In genomic region chr4:173651651-173652282, GRCh38 we compare ENCODE assay signal across 20 cellular contexts.
"Had no signal": no experiment of that assay in that cellular context is flagged by ENCODE, and none has a peak within 500 bp of the region (broad histone marks: within the 10 kb centered on the region; RNA-seq: fewer than 3 reads in every experiment).

No MANE protein-coding gene starts in this region.

- H3K27me3 ChIP-seq: neural progenitor cell, upper lobe of right lung had no signal

- H3K4me1 ChIP-seq: neural progenitor cell, upper lobe of right lung had no signal

- H3K27ac ChIP-seq: neural progenitor cell, upper lobe of right lung, WERI-Rb-1 had no signal

- H3K4me1 Mint-ChIP-seq: activated CD4-positive, alpha-beta T cell treated with anti-CD3 and anti-CD28 coated beads, Interleukin-2, amount 10 ng/mL, durations not matched to agents 7 days and 5 days; brain; naive thymus-derived CD8-positive, alpha-beta T cell; neural progenitor cell had no signal

- H3K36me3 ChIP-seq: neural progenitor cell, upper lobe of right lung, WERI-Rb-1 had no signal

- H3K4me3 ChIP-seq: lung, neural progenitor cell, upper lobe of right lung had no signal

- H3K27me3 Mint-ChIP-seq: activated CD4-positive, alpha-beta T cell treated with anti-CD3 and anti-CD28 coated beads, Interleukin-2, amount 10 ng/mL, durations not matched to agents 7 days and 5 days; brain had no signal

- H3K4me3 Mint-ChIP-seq: activated CD4-positive, alpha-beta T cell treated with anti-CD3 and anti-CD28 coated beads, Interleukin-2, amount 10 ng/mL, durations not matched to agents 7 days and 5 days; activated CD8-positive, alpha-beta T cell treated with anti-CD3 and anti-CD28 coated beads, Interleukin-2, amount 10 ng/mL, durations not matched to agents 7 days and 5 days; brain; naive thymus-derived CD8-positive, alpha-beta T cell; neural progenitor cell had no signal

- ATAC-seq: activated CD8-positive, alpha-beta T cell treated with anti-CD3 and anti-CD28 coated beads, Interleukin-2, amount 10 ng/mL, durations not matched to agents 7 days and 5 days; activated naive CD4-positive, alpha-beta T cell treated with anti-CD3 and anti-CD28 coated beads, Interleukin-2, amount 50 U/mL, for 72 hours; left lobe of liver; naive thymus-derived CD8-positive, alpha-beta T cell; upper lobe of right lung had no signal

- DNase-seq: activated CD4-positive, alpha-beta T cell treated with anti-CD3 and anti-CD28 coated beads, Interleukin-2, amount 10 ng/mL, durations not matched to agents 7 days and 5 days; activated CD4-positive, CD25-positive, alpha-beta regulatory T cell treated with anti-CD3 and anti-CD28 coated beads, Interleukin-2, amount 50 U/mL, for 72 hours; activated CD8-positive, alpha-beta T cell treated with anti-CD3 and anti-CD28 coated beads, Interleukin-2, amount 10 ng/mL, durations not matched to agents 7 days and 5 days; activated gamma-delta T cell treated with Interleukin-2 at 50 U/mL for 16 hours; activated T-cell treated with anti-CD3 and anti-CD28 coated beads, Interleukin-2, amount 50 U/mL, for 1 hour; aorta; central memory CD4-positive, alpha-beta T cell; effector memory CD4-positive, alpha-beta T cell; naive thymus-derived CD8-positive, alpha-beta T cell; retina; stimulated activated CD4-positive, alpha-beta T cell treated with anti-CD3 and anti-CD28 coated beads, Interleukin-4, amount 100 ng/mL, for 24 hours; stimulated activated naive CD4-positive, alpha-beta T cell treated with Interleukin-2 at 50 U/mL for 16 hours; T-helper 1 cell; upper lobe of right lung; WERI-Rb-1 had no signal

- H3K27ac Mint-ChIP-seq: activated CD4-positive, alpha-beta T cell treated with anti-CD3 and anti-CD28 coated beads, Interleukin-2, amount 10 ng/mL, durations not matched to agents 7 days and 5 days; activated CD8-positive, alpha-beta T cell treated with anti-CD3 and anti-CD28 coated beads, Interleukin-2, amount 10 ng/mL, durations not matched to agents 7 days and 5 days; activated naive CD4-positive, alpha-beta T cell treated with anti-CD3 and anti-CD28 coated beads, Interleukin-2, amount 50 U/mL, for 72 hours; brain; naive thymus-derived CD8-positive, alpha-beta T cell; neural progenitor cell had no signal

- H3K36me3 Mint-ChIP-seq: activated naive CD4-positive, alpha-beta T cell treated with anti-CD3 and anti-CD28 coated beads, Interleukin-2, amount 50 U/mL, for 72 hours; brain; naive thymus-derived CD8-positive, alpha-beta T cell; neural progenitor cell had no signal

- H3K9me3 Mint-ChIP-seq: activated CD4-positive, alpha-beta T cell treated with anti-CD3 and anti-CD28 coated beads, Interleukin-2, amount 10 ng/mL, durations not matched to agents 7 days and 5 days; activated naive CD4-positive, alpha-beta T cell treated with anti-CD3 and anti-CD28 coated beads, Interleukin-2, amount 50 U/mL, for 72 hours; neural progenitor cell had no signal

- H3K9me3 ChIP-seq: upper lobe of right lung had no signal
